ENCODE assay signal across 11 cellular contexts in the genomic region with DNA sequence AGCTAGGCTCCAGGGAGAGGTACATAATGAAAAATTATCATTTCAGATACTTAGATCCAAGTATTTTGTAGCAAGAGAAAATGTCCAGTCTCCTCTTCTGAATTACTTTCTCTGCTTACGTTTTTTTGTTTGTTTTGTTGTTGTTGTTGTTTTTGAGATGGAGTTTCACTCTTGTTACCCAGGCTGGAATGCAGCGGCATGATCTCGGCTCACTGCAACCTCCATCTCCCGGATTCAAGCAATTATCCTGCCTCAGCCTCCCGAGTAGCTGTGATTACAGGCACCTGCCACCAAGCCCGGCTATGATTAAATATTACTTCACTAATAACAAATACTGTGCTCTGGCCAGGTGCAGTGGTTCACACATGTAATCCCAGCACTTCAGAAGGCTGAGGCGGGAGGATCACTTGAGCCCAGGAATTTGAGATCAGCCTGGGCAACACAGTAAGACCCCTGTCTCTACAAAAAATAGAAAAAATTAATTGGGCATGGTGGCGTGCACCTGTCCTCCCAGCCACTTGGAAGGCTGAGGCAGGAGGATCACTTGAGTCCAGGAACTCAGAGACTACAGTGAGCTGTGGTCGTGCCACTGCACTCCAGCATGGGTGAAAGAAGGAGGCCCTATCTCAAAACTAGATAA.
A peak's percentile ranks its signal among the peaks of the same experiment; 100 is the strongest.
DNase-seq lines count a peak whose midpoint lies in the region; ATAC-seq and TF ChIP-seq lines count a peak whose summit lies in the region.
"Had no signal": no experiment of that assay in that cellular context is flagged by ENCODE, and none has a peak within 500 bp of the region (broad histone marks: within the 10 kb centered on the region; RNA-seq: fewer than 3 reads in every experiment).

No MANE protein-coding gene starts in this region.

- CTCF ChIA-PET in HEK293 (lab: Yijun Ruan, JAX), result interaction anchor here (0.6 kb wide), 1 partner anchor 11 kb away, joined by 3 read pairs; no protein-coding TSS in a partner anchor

- H3K27ac ChIP-seq in C4-2B (peak overlapping the region; percentile 95), HEK293 (ENCODE audit: extremely low read depth, low read depth, low read length) (no peak overlapping the region), WERI-Rb-1 (peak overlapping the region; percentile 1), neutrophil (peak overlapping the region; percentile 78)

- no peak for ATAC-seq in GM19452 (IDR thresholded peaks at IDR 0.05; ENCODE audit: unreplicated experiment)

- H3K4me1 ChIP-seq in HEK293 (ENCODE audit: control insufficient read depth, insufficient read depth, low read length) (peaks cover 4% of the 10 kb centered on the region; the same call in 1 of the 2 replicates), neutrophil (ENCODE audit: control insufficient read depth in 1 of 2, insufficient read depth in 1 of 2, low read depth in 1 of 2, low read length in 1 of 2) (peaks cover 58 to 64% of the 10 kb centered on the region in 2 experiments)

- POLR2A ChIA-PET in HEK293 (lab: Yijun Ruan, JAX), result no interaction called here

- no peak overlapping the region for H3K4me3 ChIP-seq in HEK293 (ENCODE audit: low read depth, low read length)
- no peak overlapping the region for H3K4me3 ChIP-seq in WERI-Rb-1 (ENCODE audit: low read depth, low read length)
- peak overlapping the region in 1 of 2 experiments; percentile 4 for H3K4me3 ChIP-seq in neutrophil (ENCODE audit: low read depth in 1 of 2, low read length in 1 of 2)

- TF ChIP-seq CTCF in C4-2B (conservative IDR thresholded peaks at IDR 0.05) (no peak), HEK293 (tag by site-specific recombination; IDR thresholded peaks at IDR 0.05) (no peak), WERI-Rb-1 (IDR thresholded peaks at IDR 0.05; ENCODE audit: low read depth, low read length) (no peak), neutrophil (IDR thresholded peaks at IDR 0.05) (no peak)

- DNase-seq in WERI-Rb-1 (no peak), NCI-H526 treated with DMSO at 0.1 percent for 48 hours (lab: John Stamatoyannopoulos, UW) (no peak), NCI-H1694 treated with DMSO at 0.1 percent for 48 hours (lab: John Stamatoyannopoulos, UW) (no peak)
- DNase-seq: ACHN; CD4-positive, alpha-beta memory T cell; NCI-H2029 treated with DMSO at 0.1 percent for 48 hours; SHP77 had no signal

- H3K27me3 ChIP-seq in WERI-Rb-1 (ENCODE audit: insufficient read depth, low read depth, severe bottlenecking) (no peaks in the 10 kb centered on the region), neutrophil (no peaks in the 10 kb centered on the region)

- H3K9me3 ChIP-seq in HEK293 (ENCODE audit: control insufficient read depth, insufficient read depth, low read depth, low read length) (no peaks in the 10 kb centered on the region), WERI-Rb-1 (ENCODE audit: severe bottlenecking) (no peaks in the 10 kb centered on the region), neutrophil (no peaks in the 10 kb centered on the region)

- H3K36me3 ChIP-seq in HEK293 (ENCODE audit: control insufficient read depth in 2 of 2, insufficient read depth in 1 of 2, low read length in 2 of 2) (no peaks in the 10 kb centered on the region), WERI-Rb-1 (no peaks in the 10 kb centered on the region), neutrophil (no peaks in the 10 kb centered on the region)

TF ChIP-seq in HEK293, 187 proteins besides CTCF, POLR2A, EP300 and RAD21:
- TF ChIP-seq ZNF324 (tag by site-specific recombination; IDR thresholded peaks at IDR 0.05), result no peak
- no peak for TF ChIP-seq REST (tag by site-specific recombination; IDR thresholded peaks at IDR 0.05)
- TF ChIP-seq ZNF404 (tag by site-specific recombination; IDR thresholded peaks at IDR 0.05), result no peak
- no peak for TF ChIP-seq ZIC2 (tag by site-specific recombination; IDR thresholded peaks at IDR 0.05)
- no peak for TF ChIP-seq ZNF623 (tag by site-specific recombination; IDR thresholded peaks at IDR 0.05)
- no peak for TF ChIP-seq PRDM2 (tag by site-specific recombination; IDR thresholded peaks at IDR 0.05; ENCODE audit: borderline replicate concordance)
- TF ChIP-seq ZNF121 (tag by site-specific recombination; IDR thresholded peaks at IDR 0.05), result peak; percentile 36; the same call in 1 of the 2 replicates
- TF ChIP-seq ZFP41 (tag by site-specific recombination; IDR thresholded peaks at IDR 0.05; ENCODE audit: borderline replicate concordance), result no peak
- TF ChIP-seq ZNF544 (tag by site-specific recombination; IDR thresholded peaks at IDR 0.05), result no peak
